10 cellular contexts compared by ENCODE assay signal in genomic region chr17:30956764-30957374, GRCh38. TPM values are rescaled to one million over a fixed set of nuclear protein-coding genes. Genes with fewer than 3 reads are reported as not detected.
DNase-seq lines count a peak whose midpoint lies in the region; ATAC-seq and TF ChIP-seq lines count a peak whose summit lies in the region.
"Had no signal": no experiment of that assay in that cellular context is flagged by ENCODE, and none has a peak within 500 bp of the region (broad histone marks: within the 10 kb centered on the region; RNA-seq: fewer than 3 reads in every experiment).

No MANE protein-coding gene starts in this region.

- H2BK12ac ChIP-seq in neuronal stem cell (ENCODE audit: low read length): no peak overlapping the region

- H3K4me3 ChIP-seq in AG09309 (ENCODE audit: control insufficient read depth, low read depth, low read length) (no peak overlapping the region), neuronal stem cell (ENCODE audit: low read length in 2 of 2) (no peak overlapping the region)

- no peak overlapping the region for H4K91ac ChIP-seq in neuronal stem cell (ENCODE audit: low read depth, low read length, poor library complexity)

- no peak overlapping the region for H4K8ac ChIP-seq in neuronal stem cell (ENCODE audit: low read depth, low read length)

- no peak overlapping the region for H2AK5ac ChIP-seq in neuronal stem cell (ENCODE audit: low read depth, low read length)

- H3K4me1 ChIP-seq in neuronal stem cell (ENCODE audit: control insufficient read depth in 2 of 2, insufficient read depth in 1 of 2, low read depth in 1 of 2, low read length in 2 of 2): peaks cover 8 to 11% of the 10 kb centered on the region in 2 donors

- H2BK15ac ChIP-seq in neuronal stem cell (ENCODE audit: low read length): peak overlapping the region; percentile 60

- H3K27me3 ChIP-seq in neuronal stem cell (ENCODE audit: control insufficient read depth in 3 of 3, insufficient read depth in 3 of 3, low read depth in 1 of 3, low read length in 3 of 3): peaks cover 0 to 2% (median 0%) of the 10 kb centered on the region in 3 experiments

- H2AFZ ChIP-seq in neuronal stem cell (ENCODE audit: low read length): peak overlapping the region; percentile 94

- H3K23ac ChIP-seq in neuronal stem cell (ENCODE audit: low read depth, low read length, poor library complexity): no peak overlapping the region

- H2BK120ac ChIP-seq in neuronal stem cell (ENCODE audit: low read depth, low read length): no peak overlapping the region

- H3K14ac ChIP-seq in neuronal stem cell (ENCODE audit: low read length): no peak overlapping the region

- no peak overlapping the region for H3K9ac ChIP-seq in neuronal stem cell (ENCODE audit: low read depth, low read length, poor library complexity)

- H3K27ac ChIP-seq in neuronal stem cell (replicated peaks; ENCODE audit: low read length): no peak overlapping the region

- no peak overlapping the region for H3K4ac ChIP-seq in neuronal stem cell (ENCODE audit: low read length)

- intact Hi-C loops in Right ventricle myocardium superior (cut with DNase I): no loop called here

- peak; percentile 6 for TF ChIP-seq CTCF in AG09309 (IDR thresholded peaks at IDR 0.05; ENCODE audit: control insufficient read depth, insufficient read depth, low read depth, low read length, missing control alignments)

- H3K18ac ChIP-seq in neuronal stem cell (ENCODE audit: low read length): no peak overlapping the region

- DNase-seq in AG09309 (ENCODE audit: low read depth) (no peak), Right ventricle myocardium superior (no peak), neuronal stem cell (ENCODE audit: low spot score) (no peak), NCI-H82 treated with DMSO at 0.1 percent for 48 hours (lab: John Stamatoyannopoulos, UW; ENCODE audit: unreplicated experiment) (no peak), NCI-H510A (lab: John Stamatoyannopoulos, UW) (no peak), NCI-H1105 treated with DMSO at 0.1 percent for 48 hours (lab: John Stamatoyannopoulos, UW) (no peak)
- DNase-seq: effector CD4-positive, alpha-beta T cell; NCI-H2029 treated with DMSO at 0.1 percent for 48 hours had no signal

- no CpG with 5 or more reads among the region's 8 CpGs for WGBS in neuronal stem cell (ENCODE audit: extremely low coverage in 2 of 2, insufficient read length in 2 of 2, insufficient replicate concordance in 1 of 2), 2 donors

- H3K79me1 ChIP-seq in neuronal stem cell (ENCODE audit: low read depth, low read length): no peaks in the 10 kb centered on the region

- ATAC-seq in SK-N-SH treated with all-trans-retinoic acid at 6 μM for 48 hours (peak; percentile 21; the same call in 2 of the 3 replicates), Right ventricle myocardium superior (ENCODE audit: poor library complexity) (peak; percentile 46), GM21390 (IDR thresholded peaks at IDR 0.05; ENCODE audit: unreplicated experiment) (no peak)

- H2BK5ac ChIP-seq in neuronal stem cell (ENCODE audit: low read length): no peak overlapping the region

- no peaks in the 10 kb centered on the region for H3K36me3 ChIP-seq in neuronal stem cell (replicated peaks in 1 of 2; ENCODE audit: control insufficient read depth in 2 of 2, insufficient read depth in 2 of 2, low read length in 2 of 2)

- H3K4me2 ChIP-seq in neuronal stem cell (ENCODE audit: insufficient read depth, low read length, poor library complexity, severe bottlenecking): no peak overlapping the region

- H3K9me3 ChIP-seq in neuronal stem cell (replicated peaks in 1 of 2; ENCODE audit: control insufficient read depth in 2 of 2, insufficient read depth in 1 of 2, low read depth in 1 of 2, low read length in 2 of 2): no peaks in the 10 kb centered on the region

TF ChIP-seq in SK-N-SH treated with all-trans-retinoic acid at 6 μM for 48 hours, 23 proteins besides CTCF, POLR2A, EP300 and RAD21:
- TF ChIP-seq, protein P1, sequence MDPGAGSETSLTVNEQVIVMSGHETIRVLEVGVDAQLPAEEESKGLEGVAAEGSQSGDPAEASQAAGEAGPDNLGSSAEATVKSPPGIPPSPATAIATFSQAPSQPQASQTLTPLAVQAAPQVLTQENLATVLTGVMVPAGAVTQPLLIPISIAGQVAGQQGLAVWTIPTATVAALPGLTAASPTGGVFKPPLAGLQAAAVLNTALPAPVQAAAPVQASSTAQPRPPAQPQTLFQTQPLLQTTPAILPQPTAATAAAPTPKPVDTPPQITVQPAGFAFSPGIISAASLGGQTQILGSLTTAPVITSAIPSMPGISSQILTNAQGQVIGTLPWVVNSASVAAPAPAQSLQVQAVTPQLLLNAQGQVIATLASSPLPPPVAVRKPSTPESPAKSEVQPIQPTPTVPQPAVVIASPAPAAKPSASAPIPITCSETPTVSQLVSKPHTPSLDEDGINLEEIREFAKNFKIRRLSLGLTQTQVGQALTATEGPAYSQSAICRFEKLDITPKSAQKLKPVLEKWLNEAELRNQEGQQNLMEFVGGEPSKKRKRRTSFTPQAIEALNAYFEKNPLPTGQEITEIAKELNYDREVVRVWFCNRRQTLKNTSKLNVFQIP (CRISPR knock-in tag; IDR thresholded peaks at IDR 0.05; ENCODE audit: borderline replicate concordance, low read depth): no peak
- TF ChIP-seq ARNTL (CRISPR knock-in tag; IDR thresholded peaks at IDR 0.05; ENCODE audit: borderline replicate concordance, low read depth): no peak
- no peak for TF ChIP-seq OSR1 (CRISPR knock-in tag; IDR thresholded peaks at IDR 0.05)

RNA-seq across cellular contexts. Expression of gene RNF135, which starts 14.0 kb away (rescaled TPM):
- total RNA-seq in Right ventricle myocardium superior: 4.7 TPM
- 6.9 TPM for polyA plus RNA-seq in neuronal stem cell (2013, experiment 1 of 2)
- polyA plus RNA-seq in neuronal stem cell (2013, experiment 2 of 2): 6.6 TPM

RNA-seq across cellular contexts. Expression of gene ADAP2, which starts 35.1 kb away (rescaled TPM):
- 7.6 TPM for total RNA-seq in Right ventricle myocardium superior
- 1.5 TPM for polyA plus RNA-seq in neuronal stem cell (2013, experiment 1 of 2)
- 2.3 TPM for polyA plus RNA-seq in neuronal stem cell (2013, experiment 2 of 2)

RNA-seq across cellular contexts. Expression of gene TEFM, which starts 50.8 kb away (rescaled TPM):
- total RNA-seq in Right ventricle myocardium superior: 10.2 TPM
- 10.7 TPM for polyA plus RNA-seq in neuronal stem cell (2013, experiment 1 of 2)
- polyA plus RNA-seq in neuronal stem cell (2013, experiment 2 of 2): 12.8 TPM
